Comparison of ENCODE assay signal across 22 cellular contexts in the genomic region with DNA sequence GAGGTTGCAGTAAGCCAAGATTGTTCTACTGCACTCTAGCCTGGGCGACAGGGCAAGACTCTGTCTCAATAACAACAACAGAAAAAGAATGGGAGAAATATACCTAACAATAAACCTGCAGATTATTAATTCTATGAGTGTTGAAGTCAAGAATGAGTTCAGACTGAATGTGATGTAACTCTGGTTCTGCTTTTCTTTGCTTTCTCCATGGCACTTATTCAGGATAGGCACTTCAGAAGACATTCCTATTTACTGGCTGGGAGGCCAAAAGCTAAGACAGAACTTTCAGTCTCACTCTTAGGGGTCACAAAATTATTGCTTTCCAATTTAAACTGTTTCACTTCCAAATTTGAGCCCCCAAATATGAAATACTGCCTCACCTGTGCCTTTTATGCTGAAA.
"Had no signal": no experiment of that assay in that cellular context is flagged by ENCODE, and none has a peak within 500 bp of the region (broad histone marks: within the 10 kb centered on the region; RNA-seq: fewer than 3 reads in every experiment).

No MANE protein-coding gene starts in this region.

- H3K27ac ChIP-seq: brain microvascular endothelial cell, epithelial cell of prostate, heart right ventricle, testis had no signal

- H3K9me3 ChIP-seq: heart right ventricle, testis had no signal

- DNase-seq: activated CD4-positive, alpha-beta T cell treated with anti-CD3 and anti-CD28 coated beads, Interleukin-2, amount 10 ng/mL, durations not matched to agents 7 days and 5 days; activated CD8-positive, alpha-beta T cell treated with anti-CD3 and anti-CD28 coated beads, Interleukin-2, amount 10 ng/mL, durations not matched to agents 7 days and 5 days; activated effector memory CD4-positive, alpha-beta T cell treated with Interleukin-2 at 50 U/mL for 16 hours; activated naive CD4-positive, alpha-beta T cell treated with anti-CD3 and anti-CD28 coated beads, Interleukin-2, amount 10 ng/mL, durations not matched to agents 7 days and 5 days; activated naive CD8-positive, alpha-beta T cell treated with anti-CD3 and anti-CD28 coated beads, Interleukin-2, amount 50 U/mL, for 24 hours; activated T-cell treated with anti-CD3 and anti-CD28 coated beads, Interleukin-2, amount 50 U/mL, for 24 hours; aorta; brain microvascular endothelial cell; central memory CD4-positive, alpha-beta T cell; endodermal cell; heart right ventricle; immature natural killer cell; mesendoderm; nephron progenitor cell; nucleus accumbens; posterior cingulate gyrus; T-helper 1 cell; T-helper 9 cell; testis had no signal

- H3K36me3 ChIP-seq: brain microvascular endothelial cell, heart right ventricle had no signal

- H3K4me3 ChIP-seq: heart right ventricle, testis had no signal

- H3K27me3 ChIP-seq: brain microvascular endothelial cell, heart right ventricle, testis had no signal

- H3K4me3 Mint-ChIP-seq: activated CD4-positive, alpha-beta T cell treated with anti-CD3 and anti-CD28 coated beads, Interleukin-2, amount 10 ng/mL, durations not matched to agents 7 days and 5 days; activated CD8-positive, alpha-beta T cell treated with anti-CD3 and anti-CD28 coated beads, Interleukin-2, amount 10 ng/mL, durations not matched to agents 7 days and 5 days; activated naive CD4-positive, alpha-beta T cell treated with anti-CD3 and anti-CD28 coated beads, Interleukin-2, amount 10 ng/mL, durations not matched to agents 7 days and 5 days; activated naive CD8-positive, alpha-beta T cell treated with anti-CD3 and anti-CD28 coated beads, Interleukin-2, amount 50 U/mL, for 24 hours; activated T-cell treated with anti-CD3 and anti-CD28 coated beads, Interleukin-2, amount 50 U/mL, for 24 hours; endodermal cell; immature natural killer cell; nephron progenitor cell; stimulated activated naive CD8-positive, alpha-beta T cell treated with anti-CD3 and anti-CD28 coated beads, Interleukin-15, Interleukin-2, amounts not matched to agents 100 ng/mL and 50 ng/mL, for 24 hours had no signal

- H3K4me1 Mint-ChIP-seq: activated CD4-positive, alpha-beta T cell treated with anti-CD3 and anti-CD28 coated beads, Interleukin-2, amount 10 ng/mL, durations not matched to agents 7 days and 5 days; activated naive CD4-positive, alpha-beta T cell treated with anti-CD3 and anti-CD28 coated beads, Interleukin-2, amount 10 ng/mL, durations not matched to agents 7 days and 5 days; activated naive CD8-positive, alpha-beta T cell treated with anti-CD3 and anti-CD28 coated beads, Interleukin-2, amount 50 U/mL, for 24 hours; endodermal cell; immature natural killer cell; nephron progenitor cell had no signal

- H3K27ac Mint-ChIP-seq: activated CD4-positive, alpha-beta T cell treated with anti-CD3 and anti-CD28 coated beads, Interleukin-2, amount 10 ng/mL, durations not matched to agents 7 days and 5 days; activated CD8-positive, alpha-beta T cell treated with anti-CD3 and anti-CD28 coated beads, Interleukin-2, amount 10 ng/mL, durations not matched to agents 7 days and 5 days; activated naive CD4-positive, alpha-beta T cell treated with anti-CD3 and anti-CD28 coated beads, Interleukin-2, amount 10 ng/mL, durations not matched to agents 7 days and 5 days; activated naive CD8-positive, alpha-beta T cell treated with anti-CD3 and anti-CD28 coated beads, Interleukin-2, amount 50 U/mL, for 24 hours; activated T-cell treated with anti-CD3 and anti-CD28 coated beads, Interleukin-2, amount 50 U/mL, for 24 hours; endodermal cell; immature natural killer cell; nephron progenitor cell; stimulated activated naive CD8-positive, alpha-beta T cell treated with anti-CD3 and anti-CD28 coated beads, Interleukin-15, Interleukin-2, amounts not matched to agents 100 ng/mL and 50 ng/mL, for 24 hours had no signal

- H3K9me3 Mint-ChIP-seq: activated CD4-positive, alpha-beta T cell treated with anti-CD3 and anti-CD28 coated beads, Interleukin-2, amount 10 ng/mL, durations not matched to agents 7 days and 5 days; activated naive CD4-positive, alpha-beta T cell treated with anti-CD3 and anti-CD28 coated beads, Interleukin-2, amount 10 ng/mL, durations not matched to agents 7 days and 5 days; activated naive CD8-positive, alpha-beta T cell treated with anti-CD3 and anti-CD28 coated beads, Interleukin-2, amount 50 U/mL, for 24 hours; activated T-cell treated with anti-CD3 and anti-CD28 coated beads, Interleukin-2, amount 50 U/mL, for 24 hours; endodermal cell; immature natural killer cell; nephron progenitor cell; stimulated activated naive CD8-positive, alpha-beta T cell treated with anti-CD3 and anti-CD28 coated beads, Interleukin-15, Interleukin-2, amounts not matched to agents 100 ng/mL and 50 ng/mL, for 24 hours had no signal

- ATAC-seq: activated CD4-positive, CD25-positive, alpha-beta regulatory T cell treated with anti-CD3 and anti-CD28 coated beads, Interleukin-2, amount 50 U/mL, for 24 hours; activated CD8-positive, alpha-beta T cell treated with anti-CD3 and anti-CD28 coated beads, Interleukin-2, amount 10 ng/mL, durations not matched to agents 7 days and 5 days; activated naive CD8-positive, alpha-beta T cell treated with anti-CD3 and anti-CD28 coated beads, Interleukin-2, amount 50 U/mL, for 24 hours; heart right ventricle had no signal

- H3K36me3 Mint-ChIP-seq: activated naive CD4-positive, alpha-beta T cell treated with anti-CD3 and anti-CD28 coated beads, Interleukin-2, amount 10 ng/mL, durations not matched to agents 7 days and 5 days; immature natural killer cell had no signal
